8 cellular contexts compared by ENCODE assay signal in the genomic region with DNA sequence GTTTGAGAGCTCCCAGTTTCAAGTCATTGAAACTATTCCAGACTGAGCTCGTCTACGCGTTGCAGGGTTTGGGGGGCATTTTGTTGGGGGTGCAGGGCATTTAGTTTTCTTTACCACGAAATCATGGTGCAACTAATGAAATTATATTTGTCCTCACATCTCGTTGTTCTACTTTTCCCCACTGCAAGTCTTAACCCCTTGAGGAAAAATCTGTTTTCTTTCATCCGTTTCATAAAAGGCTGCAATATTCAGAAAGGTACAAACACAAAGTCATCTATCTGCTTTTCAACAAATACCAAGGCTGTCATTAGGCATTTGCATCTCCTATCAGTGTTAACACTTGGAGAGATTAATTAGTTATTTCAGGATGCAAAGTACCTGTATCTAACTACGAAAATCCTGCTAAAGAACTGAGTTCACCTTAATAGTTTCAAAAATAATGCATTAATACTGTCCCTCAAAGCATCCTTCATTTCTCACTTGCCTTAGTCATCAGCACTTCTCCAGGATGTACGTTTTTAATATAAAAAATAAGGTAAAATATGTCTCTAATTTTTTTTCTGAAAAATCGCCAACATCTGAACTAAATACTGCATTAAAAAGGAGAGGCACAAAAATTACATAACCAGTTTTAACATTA. TPM values are rescaled to one million over a fixed set of nuclear protein-coding genes. Genes with fewer than 3 reads are reported as not detected.
A peak's percentile ranks its signal among the peaks of the same experiment; 100 is the strongest.
DNase-seq lines count a peak whose midpoint lies in the region; ATAC-seq, FAIRE-seq and TF ChIP-seq lines count a peak whose summit lies in the region.

No MANE protein-coding gene starts in this region.

- TF ChIP-seq CTCF in RWPE2 (IDR thresholded peaks at IDR 0.05; ENCODE audit: poor library complexity, severe bottlenecking), result no peak
- no peak for TF ChIP-seq CTCF in esophagus squamous epithelium (IDR thresholded peaks at IDR 0.05)
- TF ChIP-seq CTCF in psoas muscle (IDR thresholded peaks at IDR 0.05), result no peak

- DNase-seq in GM12891 (ENCODE audit: insufficient read length, low spot score) (no peak), RWPE2 (ENCODE audit: low spot score) (no peak), esophagus squamous epithelium (lab: John Stamatoyannopoulos, UW) (no peak), psoas muscle (no peak), cerebellar nuclear complex (lab: John Stamatoyannopoulos, UW) (no peak), DMS79 treated with DMSO at 0.1 percent for 48 hours (lab: John Stamatoyannopoulos, UW) (no peak)
- no peak for DNase-seq in central memory CD4-positive, alpha-beta T cell

- no peaks in the 10 kb centered on the region for H3K27me3 ChIP-seq in RWPE2 (ENCODE audit: insufficient read depth, poor library complexity, severe bottlenecking)
- no peaks in the 10 kb centered on the region for H3K27me3 ChIP-seq in esophagus squamous epithelium
- H3K27me3 ChIP-seq in psoas muscle (ENCODE audit: insufficient read depth in 3 of 3, low read length in 2 of 3), result no peaks in the 10 kb centered on the region

- FAIRE-seq in GM12891 (lab: Jason Lieb, UNC), result no peak

- peaks cover 23% of the 10 kb centered on the region for H3K4me1 ChIP-seq in RWPE2 (ENCODE audit: insufficient read depth, poor library complexity, severe bottlenecking)
- H3K4me1 ChIP-seq in esophagus squamous epithelium, result peaks cover 12 to 47% (median 25%) of the 10 kb centered on the region in 3 donors
- peaks cover 35% of the 10 kb centered on the region for H3K4me1 ChIP-seq in psoas muscle

- H3K36me3 ChIP-seq in RWPE2 (ENCODE audit: low read depth) (peaks cover 60% of the 10 kb centered on the region), esophagus squamous epithelium (peaks cover 0 to 22% (median 0%) of the 10 kb centered on the region in 3 donors), psoas muscle (ENCODE audit: insufficient read depth in 1 of 2, low read depth in 1 of 2) (peaks cover 0 to 27% of the 10 kb centered on the region in 2 donors)

- H3K9me3 ChIP-seq in RWPE2 (ENCODE audit: severe bottlenecking), result no peaks in the 10 kb centered on the region
- H3K9me3 ChIP-seq in esophagus squamous epithelium, result no peaks in the 10 kb centered on the region
- H3K9me3 ChIP-seq in psoas muscle, result no peaks in the 10 kb centered on the region

- intact Hi-C loops in esophagus squamous epithelium (cut with DNase I), result loop anchor here (10.0 kb wide), 1 partner anchor 446 kb away; no protein-coding TSS in a partner anchor
- intact Hi-C loops in psoas muscle (cut with DNase I), result loop anchor here (1.0 to 10.0 kb wide), 4 partner anchors 69 to 516 kb away; no protein-coding TSS in a partner anchor

- H3K4me3 ChIP-seq in RWPE2 (ENCODE audit: severe bottlenecking) (peak overlapping the region; percentile 63), esophagus squamous epithelium (peak overlapping the region; percentile 63 to 91 (median 78)), psoas muscle (peak overlapping the region; percentile 77)

- 0% methylated on average over 9 of the region's 9 CpGs for WGBS in esophagus squamous epithelium, 2 donors
- WGBS in psoas muscle, 3 donors, result 0 to 1% (median 0%) methylated on average over 9 of the region's 9 CpGs

- TF ChIP-seq POLR2A in GM12891 (IDR thresholded peaks at IDR 0.05; ENCODE audit: low read depth, low read length) (peak; percentile 34), esophagus squamous epithelium (IDR thresholded peaks at IDR 0.05) (peak in 2 of 4 donors; percentile 81 to 91)

- ATAC-seq in RWPE2 (ENCODE audit: low read depth) (no peak), psoas muscle (no peak), HG02973 (IDR thresholded peaks at IDR 0.05; ENCODE audit: unreplicated experiment) (no peak)

- H3K27ac ChIP-seq in RWPE2 (ENCODE audit: poor library complexity, severe bottlenecking) (peak overlapping the region; percentile 97), esophagus squamous epithelium (peak overlapping the region; percentile 96 to 100 (median 98)), psoas muscle (peak overlapping the region; percentile 99)

TF ChIP-seq in GM12891, 5 proteins besides CTCF, POLR2A, EP300 and RAD21:
- TF ChIP-seq SPI1 (IDR thresholded peaks at IDR 0.05; ENCODE audit: low read depth, low read length), result no peak
- TF ChIP-seq POU2F2 (IDR thresholded peaks at IDR 0.05; ENCODE audit: low read depth, low read length), result no peak; the same call in 1 of the 2 replicates
- 0 out of 2 replicates have a peak, but pooled peaks have one; percentile 52 for TF ChIP-seq TAF1 (IDR thresholded peaks at IDR 0.05; ENCODE audit: low read depth, low read length)
- no peak for TF ChIP-seq POLR2AphosphoS5 (IDR thresholded peaks at IDR 0.05; ENCODE audit: low read depth, low read length)
- no peak for TF ChIP-seq PAX5 (IDR thresholded peaks at IDR 0.05; ENCODE audit: insufficient read depth, low read length, severe bottlenecking)

RNA-seq across cellular contexts. Expression of a gene that starts 1.9 kb away (rescaled TPM):
- 5.3 TPM for polyA plus RNA-seq in GM12891 (2012; ENCODE audit: low read depth, missing spikeins)
- 10 to 100 TPM; 35.4 to 64.8 (median 54.7) TPM for total RNA-seq in esophagus squamous epithelium
- 100 to 1,000 TPM in 1 of 4 donors, 10 to 100 TPM in 3; 28.6 to 122 (median 59.2) TPM for total RNA-seq in psoas muscle
- polyA plus RNA-seq in psoas muscle, result 100 to 1,000 TPM in 1 of 3 donors, 10 to 100 TPM in 2; 30.9 to 137 (median 63.2) TPM
